1 cellular context compared by ENCODE assay signal in genomic region chr7:55690-56248, GRCh38.
A peak's percentile ranks its signal among the peaks of the same experiment; 100 is the strongest.
TF ChIP-seq lines count a peak whose summit lies in the region.

No MANE protein-coding gene starts in this region.

TF ChIP-seq in K562, 482 proteins besides CTCF, POLR2A, EP300 and RAD21:
- peak in 1 of 2 experiments; percentile 25; a peak in 1 of 4 replicates for TF ChIP-seq RCOR1 (IDR thresholded peaks at IDR 0.05; ENCODE audit: borderline replicate concordance in 1 of 2, low read depth in 2 of 2, low read length in 2 of 2)
- no peak for TF ChIP-seq SIX5 (IDR thresholded peaks at IDR 0.05; ENCODE audit: borderline replicate concordance in 1 of 2, insufficient read depth in 1 of 2, low read depth in 1 of 2, low read length in 2 of 2)
- no peak for TF ChIP-seq CBFA2T2 (conservative IDR thresholded peaks at IDR 0.05)
- TF ChIP-seq, protein P1, sequence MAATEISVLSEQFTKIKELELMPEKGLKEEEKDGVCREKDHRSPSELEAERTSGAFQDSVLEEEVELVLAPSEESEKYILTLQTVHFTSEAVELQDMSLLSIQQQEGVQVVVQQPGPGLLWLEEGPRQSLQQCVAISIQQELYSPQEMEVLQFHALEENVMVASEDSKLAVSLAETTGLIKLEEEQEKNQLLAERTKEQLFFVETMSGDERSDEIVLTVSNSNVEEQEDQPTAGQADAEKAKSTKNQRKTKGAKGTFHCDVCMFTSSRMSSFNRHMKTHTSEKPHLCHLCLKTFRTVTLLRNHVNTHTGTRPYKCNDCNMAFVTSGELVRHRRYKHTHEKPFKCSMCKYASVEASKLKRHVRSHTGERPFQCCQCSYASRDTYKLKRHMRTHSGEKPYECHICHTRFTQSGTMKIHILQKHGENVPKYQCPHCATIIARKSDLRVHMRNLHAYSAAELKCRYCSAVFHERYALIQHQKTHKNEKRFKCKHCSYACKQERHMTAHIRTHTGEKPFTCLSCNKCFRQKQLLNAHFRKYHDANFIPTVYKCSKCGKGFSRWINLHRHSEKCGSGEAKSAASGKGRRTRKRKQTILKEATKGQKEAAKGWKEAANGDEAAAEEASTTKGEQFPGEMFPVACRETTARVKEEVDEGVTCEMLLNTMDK (IDR thresholded peaks at IDR 0.05; ENCODE audit: borderline replicate concordance, insufficient read depth, low read depth, low read length, poor library complexity, severe bottlenecking) = peak; percentile 40
- TF ChIP-seq ZNF785 (CRISPR knock-in tag; IDR thresholded peaks at IDR 0.05) = no peak
- TF ChIP-seq HMBOX1 (IDR thresholded peaks at IDR 0.05) = 0 out of 2 replicates have a peak, but pooled peaks have one; percentile 16
- no peak for TF ChIP-seq ZC3H11A (IDR thresholded peaks at IDR 0.05; ENCODE audit: low read depth, low read length)
- no peak for TF ChIP-seq MYC (IDR thresholded peaks at IDR 0.05; ENCODE audit: low read depth, low read length)
- no peak for TF ChIP-seq MYC (CRISPR knock-in tag; IDR thresholded peaks at IDR 0.05; ENCODE audit: borderline replicate concordance, low read depth)
- 0 out of 2 replicates have a peak, but pooled peaks have one; percentile 22 for TF ChIP-seq CTBP1 (IDR thresholded peaks at IDR 0.05; ENCODE audit: borderline replicate concordance)
